20 cellular contexts compared by ENCODE assay signal in genomic region chr18:25360301-25360899, GRCh38. TPM values are rescaled to one million over a fixed set of nuclear protein-coding genes. Genes with fewer than 3 reads are reported as not detected.
"Had no signal": no experiment of that assay in that cellular context is flagged by ENCODE, and none has a peak within 500 bp of the region (broad histone marks: within the 10 kb centered on the region; RNA-seq: fewer than 3 reads in every experiment).

No MANE protein-coding gene starts in this region.

- DNase-seq: activated CD4-positive, alpha-beta T cell treated with anti-CD3 and anti-CD28 coated beads for 4 hours; activated CD8-positive, alpha-beta T cell treated with anti-CD3 and anti-CD28 coated beads for 36 hours; activated effector memory CD4-positive, alpha-beta T cell treated with Interleukin-2 at 50 U/mL for 16 hours; activated T-cell treated with anti-CD3 and anti-CD28 coated beads, Interleukin-2, amount 50 U/mL, for 4 hours; amniotic stem cell; esophagus squamous epithelium; gastrocnemius medialis; heart left ventricle; left cardiac atrium; lower lobe of right lung; right lobe of liver; spleen; stimulated activated naive CD8-positive, alpha-beta T cell treated with anti-CD3 and anti-CD28 coated beads, Interleukin-15, amount 100 ng/mL, for 72 hours; upper lobe of right lung had no signal

- H3K27ac Mint-ChIP-seq: activated CD8-positive, alpha-beta T cell treated with anti-CD3 and anti-CD28 coated beads for 36 hours; activated naive CD4-positive, alpha-beta T cell treated with anti-CD3 and anti-CD28 coated beads, Interleukin-2, amount 50 U/mL, for 72 hours; mesothelial cell of epicardium; stimulated activated naive CD8-positive, alpha-beta T cell treated with anti-CD3 and anti-CD28 coated beads, Interleukin-15, amount 100 ng/mL, for 72 hours; T-helper 1 cell treated with Interleukin-12 subunit alpha and Interleukin-12 subunit beta and Interleukin-4 antibody, amounts not matched to agents 30 μg/mL and 1 μg/mL, for 36 hours had no signal

- H3K27me3 ChIP-seq: esophagus squamous epithelium, gastrocnemius medialis, heart left ventricle, right lobe of liver, spleen, upper lobe of right lung had no signal

- H3K4me3 Mint-ChIP-seq: activated CD8-positive, alpha-beta T cell treated with anti-CD3 and anti-CD28 coated beads for 36 hours; activated T-cell treated with anti-CD3 and anti-CD28 coated beads, Interleukin-2, amount 50 U/mL, for 4 hours; central memory CD8-positive, alpha-beta T cell; mesothelial cell of epicardium; stimulated activated naive CD8-positive, alpha-beta T cell treated with anti-CD3 and anti-CD28 coated beads, Interleukin-15, amount 100 ng/mL, for 72 hours; T-helper 1 cell treated with Interleukin-12 subunit alpha and Interleukin-12 subunit beta and Interleukin-4 antibody, amounts not matched to agents 30 μg/mL and 1 μg/mL, for 36 hours had no signal

- H3K4me1 ChIP-seq: esophagus squamous epithelium, gastrocnemius medialis, heart left ventricle, lower lobe of right lung, prostate gland, right lobe of liver, spleen, upper lobe of right lung had no signal

- H3K4me1 Mint-ChIP-seq: central memory CD8-positive, alpha-beta T cell; stimulated activated naive CD8-positive, alpha-beta T cell treated with anti-CD3 and anti-CD28 coated beads, Interleukin-15, amount 100 ng/mL, for 72 hours had no signal

- H3K9me3 ChIP-seq: esophagus squamous epithelium, gastrocnemius medialis, heart left ventricle, lower lobe of right lung, prostate gland, right lobe of liver, spleen, upper lobe of right lung had no signal

- ATAC-seq: activated CD8-positive, alpha-beta T cell treated with anti-CD3 and anti-CD28 coated beads for 36 hours; activated naive CD4-positive, alpha-beta T cell treated with anti-CD3 and anti-CD28 coated beads, Interleukin-2, amount 50 U/mL, for 72 hours; activated T-cell treated with anti-CD3 and anti-CD28 coated beads, Interleukin-2, amount 50 U/mL, for 4 hours; gastrocnemius medialis; heart left ventricle; left cardiac atrium; lower lobe of right lung; right lobe of liver; stimulated activated naive CD8-positive, alpha-beta T cell treated with anti-CD3 and anti-CD28 coated beads, Interleukin-15, amount 100 ng/mL, for 72 hours; upper lobe of right lung had no signal

- H3K4me3 ChIP-seq: coronary artery, esophagus squamous epithelium, gastrocnemius medialis, heart left ventricle, lower lobe of right lung, prostate gland, right lobe of liver, spleen, upper lobe of right lung had no signal

- H3K27ac ChIP-seq: coronary artery, esophagus squamous epithelium, gastrocnemius medialis, heart left ventricle, lower lobe of right lung, prostate gland, right lobe of liver, spleen, upper lobe of right lung had no signal

- H3K36me3 Mint-ChIP-seq: mesothelial cell of epicardium had no signal

- H3K36me3 ChIP-seq: esophagus squamous epithelium, gastrocnemius medialis, heart left ventricle, lower lobe of right lung, prostate gland, right lobe of liver, spleen, upper lobe of right lung had no signal

RNA-seq across cellular contexts. Expression of gene ZNF521, which starts 8.4 kb away (rescaled TPM):
- total RNA-seq: activated CD8-positive, alpha-beta T cell treated with anti-CD3 and anti-CD28 coated beads for 36 hours; activated naive CD4-positive, alpha-beta T cell treated with anti-CD3 and anti-CD28 coated beads, Interleukin-2, amount 50 U/mL, for 72 hours had no signal
